Comparison of ENCODE assay signal across 12 cellular contexts in the genomic region with DNA sequence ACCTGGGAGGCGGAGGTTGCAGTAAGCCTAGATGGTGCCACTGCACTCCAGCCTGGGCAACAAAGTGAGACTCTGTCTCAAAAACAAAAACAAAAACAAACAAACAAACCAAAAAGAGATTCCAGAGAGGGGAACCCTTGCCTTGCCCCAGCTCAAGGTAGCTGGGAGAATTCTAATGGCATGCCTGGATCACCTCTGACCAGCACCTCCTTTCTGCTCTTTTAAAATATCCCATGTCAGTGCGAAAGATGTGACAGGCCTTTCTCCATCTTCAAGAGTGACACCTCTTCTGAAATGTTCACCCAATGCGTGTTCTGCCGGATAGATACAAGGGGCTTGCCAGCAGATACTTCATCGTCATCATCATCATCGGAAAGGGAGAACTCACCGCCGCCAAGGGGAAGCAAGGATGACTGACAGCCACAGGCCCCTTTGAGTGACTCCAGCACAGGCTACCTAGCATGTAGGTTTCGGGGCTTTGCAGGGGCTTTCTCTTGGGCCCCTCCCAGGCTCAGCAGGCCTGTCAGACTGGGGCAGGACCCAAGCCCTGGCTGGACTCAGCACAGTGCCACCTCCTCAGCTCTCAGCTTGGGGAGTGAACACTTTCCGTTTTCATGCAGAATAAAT. TPM values are rescaled to one million over a fixed set of nuclear protein-coding genes. Genes with fewer than 3 reads are reported as not detected.
DNase-seq lines count a peak whose midpoint lies in the region; ATAC-seq and TF ChIP-seq lines count a peak whose summit lies in the region.
"Had no signal": no experiment of that assay in that cellular context is flagged by ENCODE, and none has a peak within 500 bp of the region (broad histone marks: within the 10 kb centered on the region; RNA-seq: fewer than 3 reads in every experiment).

No MANE protein-coding gene starts in this region.

- TF ChIP-seq CTCF in SK-N-SH (IDR thresholded peaks at IDR 0.05) (no peak), Loucy (conservative IDR thresholded peaks at IDR 0.05; ENCODE audit: low read length) (no peak), gastrocnemius medialis (IDR thresholded peaks at IDR 0.05 in 4 of 5, conservative IDR thresholded peaks at IDR 0.05 in 1 of 5) (no peak)

- H4K20me1 ChIP-seq in SK-N-SH (ENCODE audit: insufficient read depth), result no peaks in the 10 kb centered on the region
- H4K20me1 ChIP-seq in Loucy (ENCODE audit: insufficient read depth, low read length, poor library complexity, severe bottlenecking), result no peaks in the 10 kb centered on the region

- in situ Hi-C loops in gastrocnemius medialis (cut with MboI; ENCODE audit: low sequenced_read_pairs in 4 of 4), result no loop called here

- CTCF ChIA-PET in SK-N-SH (lab: Yijun Ruan, JAX), result interaction anchor here (0.7 to 4.4 kb wide), 10 partner anchors 9 to 921 kb away, joined by 3 to 27 read pairs (median 6); no protein-coding TSS in a partner anchor

- H3K4me2 ChIP-seq in SK-N-SH (peak overlapping the region; percentile 84; the same call in 1 of the 2 replicates), Loucy (ENCODE audit: low read depth, low read length, poor library complexity, severe bottlenecking) (peak overlapping the region; percentile 95)

- intact Hi-C loops in gastrocnemius medialis (cut with DNase I; ENCODE audit: low total_unique reads), result loop anchor here (5.0 to 10.0 kb wide), 3 partner anchors 127 to 1500 kb away; a partner anchor contains a TSS

- no peak for TF ChIP-seq EP300 in SK-N-SH (IDR thresholded peaks at IDR 0.05; ENCODE audit: borderline replicate concordance in 1 of 2, low read depth in 1 of 2, low read length in 1 of 2)

- H3K4me1 Mint-ChIP-seq in effector memory CD8-positive, alpha-beta T cell (ENCODE audit: low read depth in 2 of 2), result peaks cover 32 to 37% of the 10 kb centered on the region in 2 donors

- peak overlapping the region; percentile 91 to 98 for H3K4me3 Mint-ChIP-seq in effector memory CD8-positive, alpha-beta T cell

- H3K4me3 ChIP-seq in SK-N-SH (ENCODE audit: low read depth in 2 of 2, low read length in 1 of 2) (peak overlapping the region; percentile 80 to 81; a peak in 3 of 4 replicates), Loucy (ENCODE audit: low read length, poor library complexity, severe bottlenecking) (peak overlapping the region; percentile 91), gastrocnemius medialis (peak overlapping the region in 3 of 4 donors; percentile 77 to 91 (median 78))

- H3K9me3 ChIP-seq in SK-N-SH (no peaks in the 10 kb centered on the region), Loucy (ENCODE audit: insufficient read depth, low read depth, low read length) (no peaks in the 10 kb centered on the region), gastrocnemius medialis (no peaks in the 10 kb centered on the region)

- no peak overlapping the region for H3K9ac ChIP-seq in SK-N-SH
- H3K9ac ChIP-seq in Loucy (ENCODE audit: low read depth, low read length, poor library complexity, severe bottlenecking), result peak overlapping the region; percentile 94

- H3K36me3 Mint-ChIP-seq in effector memory CD8-positive, alpha-beta T cell (ENCODE audit: insufficient read depth), result peaks cover 38% of the 10 kb centered on the region

- ATAC-seq in SK-N-SH treated with all-trans-retinoic acid at 6 μM for 48 hours, result no peak
- no peak for ATAC-seq in effector memory CD8-positive, alpha-beta T cell (replicated peaks)
- no peak for ATAC-seq in gastrocnemius medialis
- ATAC-seq in activated CD4-positive, CD25-positive, alpha-beta regulatory T cell treated with anti-CD3 and anti-CD28 coated beads, Interleukin-2, amount 50 U/mL, for 24 hours, result no peak

- H3K9me2 ChIP-seq in SK-N-SH, result no peaks in the 10 kb centered on the region
- no peaks in the 10 kb centered on the region for H3K9me2 ChIP-seq in Loucy (replicated peaks; ENCODE audit: low read depth, low read length)

- H3K79me2 ChIP-seq in SK-N-SH (ENCODE audit: insufficient read depth) (peaks cover 12% of the 10 kb centered on the region; the same call in 1 of the 2 replicates), Loucy (ENCODE audit: insufficient read depth, low read length) (peaks cover 16% of the 10 kb centered on the region; the same call in 1 of the 2 replicates)

- H3F3A ChIP-seq in SK-N-SH (replicated peaks; ENCODE audit: insufficient read depth), result peaks cover 23% of the 10 kb centered on the region
- H3F3A ChIP-seq in Loucy (ENCODE audit: low read depth), result no peaks in the 10 kb centered on the region

- H3K9me3 Mint-ChIP-seq in effector memory CD8-positive, alpha-beta T cell, result no peaks in the 10 kb centered on the region

- H3K4me1 ChIP-seq in SK-N-SH (ENCODE audit: control insufficient read depth in 1 of 2, insufficient read depth in 2 of 2, low read depth in 1 of 2, low read length in 1 of 2) (peaks cover 0 to 19% of the 10 kb centered on the region in 2 experiments; a peak in 2 of 4 replicates), Loucy (ENCODE audit: insufficient read depth, low read length, poor library complexity, severe bottlenecking) (peaks cover 27% of the 10 kb centered on the region), gastrocnemius medialis (peaks cover 17 to 29% of the 10 kb centered on the region in 2 donors)

- H3K27me3 ChIP-seq in SK-N-SH (ENCODE audit: insufficient read depth) (no peaks in the 10 kb centered on the region), Loucy (ENCODE audit: insufficient read depth, low read length, poor library complexity, severe bottlenecking) (no peaks in the 10 kb centered on the region), gastrocnemius medialis (no peaks in the 10 kb centered on the region)

- 94% methylated on average over 10 of the region's 10 CpGs for WGBS in SK-N-SH (ENCODE audit: low lambda C conversion rate)

- POLR2A ChIA-PET in SK-N-SH (lab: Yijun Ruan, JAX), result interaction anchor here (1.4 to 3.0 kb wide), 2 partner anchors 9 to 50 kb away, joined by 6 to 21 read pairs; no protein-coding TSS in a partner anchor

- DNase-seq in SK-N-SH, result no peak
- DNase-seq in effector memory CD8-positive, alpha-beta T cell, result no peak
- DNase-seq in gastrocnemius medialis, result no peak
- DNase-seq in NCI-H526 treated with DMSO at 0.1 percent for 48 hours (lab: John Stamatoyannopoulos, UW), result no peak
- no peak for DNase-seq in hippocampal formation (lab: John Stamatoyannopoulos, UW)
- DNase-seq: 8988T, NCI-H2081, small intestine had no signal

- peak overlapping the region in 1 of 2 experiments; percentile 93; a peak in 1 of 4 replicates for H3K27ac ChIP-seq in SK-N-SH (ENCODE audit: low read depth in 2 of 2, low read length in 1 of 2)
- peak overlapping the region in 1 of 4 donors; percentile 97 for H3K27ac ChIP-seq in gastrocnemius medialis

- H3K27me3 Mint-ChIP-seq in effector memory CD8-positive, alpha-beta T cell, result peaks cover 0 to 10% of the 10 kb centered on the region in 2 donors

- no peak for TF ChIP-seq POLR2A in gastrocnemius medialis (IDR thresholded peaks at IDR 0.05)

- H3K36me3 ChIP-seq in SK-N-SH (replicated peaks in 1 of 2; ENCODE audit: control insufficient read depth in 1 of 2, insufficient read depth in 2 of 2, low read length in 1 of 2) (no peaks in the 10 kb centered on the region), Loucy (ENCODE audit: insufficient read depth, low read length) (no peaks in the 10 kb centered on the region), gastrocnemius medialis (no peaks in the 10 kb centered on the region)

- H2AFZ ChIP-seq in SK-N-SH (ENCODE audit: low read depth), result no peak overlapping the region
- no peak overlapping the region for H2AFZ ChIP-seq in Loucy (ENCODE audit: low read length)

- peak overlapping the region; percentile 99 to 100 for H3K27ac Mint-ChIP-seq in effector memory CD8-positive, alpha-beta T cell

- no peak for TF ChIP-seq RAD21 in SK-N-SH (IDR thresholded peaks at IDR 0.05; ENCODE audit: low read length)

TF ChIP-seq in SK-N-SH treated with all-trans-retinoic acid at 6 μM for 48 hours, 23 proteins besides CTCF, POLR2A, EP300 and RAD21:
- TF ChIP-seq, protein P1, sequence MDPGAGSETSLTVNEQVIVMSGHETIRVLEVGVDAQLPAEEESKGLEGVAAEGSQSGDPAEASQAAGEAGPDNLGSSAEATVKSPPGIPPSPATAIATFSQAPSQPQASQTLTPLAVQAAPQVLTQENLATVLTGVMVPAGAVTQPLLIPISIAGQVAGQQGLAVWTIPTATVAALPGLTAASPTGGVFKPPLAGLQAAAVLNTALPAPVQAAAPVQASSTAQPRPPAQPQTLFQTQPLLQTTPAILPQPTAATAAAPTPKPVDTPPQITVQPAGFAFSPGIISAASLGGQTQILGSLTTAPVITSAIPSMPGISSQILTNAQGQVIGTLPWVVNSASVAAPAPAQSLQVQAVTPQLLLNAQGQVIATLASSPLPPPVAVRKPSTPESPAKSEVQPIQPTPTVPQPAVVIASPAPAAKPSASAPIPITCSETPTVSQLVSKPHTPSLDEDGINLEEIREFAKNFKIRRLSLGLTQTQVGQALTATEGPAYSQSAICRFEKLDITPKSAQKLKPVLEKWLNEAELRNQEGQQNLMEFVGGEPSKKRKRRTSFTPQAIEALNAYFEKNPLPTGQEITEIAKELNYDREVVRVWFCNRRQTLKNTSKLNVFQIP (CRISPR knock-in tag; IDR thresholded peaks at IDR 0.05; ENCODE audit: borderline replicate concordance, low read depth), result no peak
- TF ChIP-seq BACH2 (CRISPR knock-in tag; IDR thresholded peaks at IDR 0.05; ENCODE audit: borderline replicate concordance) (no peak), PPARA (CRISPR knock-in tag; IDR thresholded peaks at IDR 0.05; ENCODE audit: borderline replicate concordance) (no peak)

RNA-seq across cellular contexts. Expression of a gene that starts 18.9 kb away (rescaled TPM):
- polyA plus RNA-seq in SK-N-SH (2012; rRNA removed), result 7.5 and 8.2 TPM in 2 replicates
- 3.6 and 7.8 TPM in 2 replicates for polyA plus RNA-seq in SK-N-SH (2012; cell fraction: cytosol; rRNA removed)
- polyA plus RNA-seq in SK-N-SH (2012; cell fraction: nucleus; rRNA removed), result 8.9 and 11.2 TPM in 2 replicates
- total RNA-seq in gastrocnemius medialis, result 10 to 100 TPM; 18.3 to 29.3 (median 25.1) TPM

RNA-seq across cellular contexts. Expression of a gene that starts 43.4 kb away (rescaled TPM):
- 0.03 TPM in 1 of 2 replicates, not detected in the other for polyA plus RNA-seq in SK-N-SH (2012; rRNA removed)
- not detected in 2 replicates for polyA plus RNA-seq in SK-N-SH (2012; cell fraction: cytosol; rRNA removed)
- polyA plus RNA-seq in SK-N-SH (2012; cell fraction: nucleus; rRNA removed), result 0.02 TPM in 1 of 2 replicates, not detected in the other
- not detected for total RNA-seq in gastrocnemius medialis
- polyA plus RNA-seq: keratinocyte, small intestine had no signal

RNA-seq across cellular contexts. Expression of a gene that starts 50.4 kb away (rescaled TPM):
- 0.02 TPM in 1 of 2 replicates, not detected in the other for polyA plus RNA-seq in SK-N-SH (2012; rRNA removed)
- polyA plus RNA-seq in SK-N-SH (2012; cell fraction: cytosol; rRNA removed), result not detected in 2 replicates
- polyA plus RNA-seq in SK-N-SH (2012; cell fraction: nucleus; rRNA removed), result 0.07 TPM in 1 of 2 replicates, not detected in the other
- total RNA-seq in gastrocnemius medialis, result not detected
- polyA plus RNA-seq: keratinocyte had no signal
